13 cellular contexts compared by ENCODE assay signal in genomic region chr4:17866790-17867189, GRCh38. TPM values are rescaled to one million over a fixed set of nuclear protein-coding genes. Genes with fewer than 3 reads are reported as not detected.
DNase-seq lines count a peak whose midpoint lies in the region; ATAC-seq and TF ChIP-seq lines count a peak whose summit lies in the region.
"Had no signal": no experiment of that assay in that cellular context is flagged by ENCODE, and none has a peak within 500 bp of the region (broad histone marks: within the 10 kb centered on the region; RNA-seq: fewer than 3 reads in every experiment).

No MANE protein-coding gene starts in this region.

- H3K36me3 Mint-ChIP-seq in progenitor cell of endocrine pancreas (ENCODE audit: insufficient read depth), result peaks cover 20% of the 10 kb centered on the region

- H3K27me3 Mint-ChIP-seq in progenitor cell of endocrine pancreas, result no peaks in the 10 kb centered on the region
- H3K27me3 Mint-ChIP-seq: B cell had no signal

- H3K27ac ChIP-seq in VCaP, result peak overlapping the region; percentile 66
- H3K27ac ChIP-seq: BLaER1 treated with 17β-estradiol and CSF1 and Interleukin-3, amounts not matched to agents 10 nM and 100 nM had no signal

- DNase-seq in LNCaP clone FGC (ENCODE audit: low read depth), result peak; percentile 18
- DNase-seq in left kidney (ENCODE audit: low read depth, low spot score), result peak; percentile 55
- DNase-seq in progenitor cell of endocrine pancreas (ENCODE audit: low spot score, unreplicated experiment), result no peak
- no peak for DNase-seq in NCI-H2107 (lab: John Stamatoyannopoulos, UW)
- DNase-seq: CD8-positive, alpha-beta T cell; DMS 273 treated with DMSO at 0.1 percent for 48 hours; DMS53; H9 had no signal

- peaks cover 9% of the 10 kb centered on the region for H3K9me3 Mint-ChIP-seq in progenitor cell of endocrine pancreas (ENCODE audit: low read depth)

- peak overlapping the region; percentile 3 for H3K4me3 Mint-ChIP-seq in progenitor cell of endocrine pancreas (ENCODE audit: low read depth)
- H3K4me3 Mint-ChIP-seq: B cell; CD8-positive, alpha-beta T cell; H9 had no signal

- peak overlapping the region; percentile 92 for H3K27ac Mint-ChIP-seq in progenitor cell of endocrine pancreas
- H3K27ac Mint-ChIP-seq: B cell; CD8-positive, alpha-beta T cell; H9 had no signal

- TF ChIP-seq CTCF in LNCaP clone FGC (IDR thresholded peaks at IDR 0.05; ENCODE audit: control insufficient read depth, extremely low read depth, insufficient read depth) (no peak), VCaP (conservative IDR thresholded peaks at IDR 0.05) (no peak), progenitor cell of endocrine pancreas (IDR thresholded peaks at IDR 0.05; ENCODE audit: unreplicated experiment) (no peak)

- ATAC-seq in GM21367 (IDR thresholded peaks at IDR 0.05; ENCODE audit: unreplicated experiment) (no peak), GM18858 (IDR thresholded peaks at IDR 0.05; ENCODE audit: unreplicated experiment) (no peak)
- ATAC-seq: CD8-positive, alpha-beta T cell had no signal

- peaks cover 16% of the 10 kb centered on the region for H3K4me1 Mint-ChIP-seq in progenitor cell of endocrine pancreas (ENCODE audit: low read depth)
- H3K4me1 Mint-ChIP-seq: B cell had no signal

- H3K4me3 ChIP-seq in LNCaP clone FGC (ENCODE audit: low read depth, low read length), result 0 out of 2 replicates have a peak overlapping the region, but pooled peaks have one; percentile 3
- H3K4me3 ChIP-seq: BLaER1 treated with 17β-estradiol and CSF1 and Interleukin-3, amounts not matched to agents 10 nM and 100 nM had no signal

RNA-seq across cellular contexts. Expression of gene NCAPG, which starts 56.0 kb away (rescaled TPM):
- 17.9 and 22.0 TPM in 2 replicates for total RNA-seq in progenitor cell of endocrine pancreas

RNA-seq across cellular contexts. Expression of gene DCAF16, which starts 56.2 kb away (rescaled TPM):
- total RNA-seq in progenitor cell of endocrine pancreas, result 63.1 and 72.3 TPM in 2 replicates

Comparison
In these comparisons a context has a peak if more than half of its experiments do, and no peak if none do; other contexts are left out.
1. DNase-seq: peak in LNCaP clone FGC (single experiment) and left kidney (single experiment); none in progenitor cell of endocrine pancreas (single experiment) and NCI-H2107 (single experiment).